1 cellular context compared by ENCODE assay signal in genomic region chr19:3513198-3514140, GRCh38.
TF ChIP-seq lines count a peak whose summit lies in the region.

No MANE protein-coding gene starts in this region.

TF ChIP-seq in HEK293, 187 proteins besides CTCF, POLR2A, EP300 and RAD21 (continued from another document):
- TF ChIP-seq ZNF777 (tag by site-specific recombination; IDR thresholded peaks at IDR 0.05; ENCODE audit: borderline replicate concordance) (no peak), ZNF843 (tag by site-specific recombination; IDR thresholded peaks at IDR 0.05) (no peak), ZNF518A (tag by site-specific recombination; conservative IDR thresholded peaks at IDR 0.05; ENCODE audit: low read depth) (no peak), ZNF169 (tag by site-specific recombination; IDR thresholded peaks at IDR 0.05) (no peak), KLF10 (tag by site-specific recombination; IDR thresholded peaks at IDR 0.05) (no peak), ZNF423 (tag by site-specific recombination; IDR thresholded peaks at IDR 0.05) (no peak), ZSCAN30 (tag by site-specific recombination; IDR thresholded peaks at IDR 0.05) (no peak), PRDM6 (tag by site-specific recombination; IDR thresholded peaks at IDR 0.05) (no peak), MEIS1 (CRISPR knock-in tag; IDR thresholded peaks at IDR 0.05; ENCODE audit: borderline replicate concordance) (no peak), ZNF776 (tag by site-specific recombination; IDR thresholded peaks at IDR 0.05; ENCODE audit: borderline replicate concordance) (no peak), ZNF600 (tag by site-specific recombination; IDR thresholded peaks at IDR 0.05) (0 out of 2 replicates have a peak, but pooled peaks have one; percentile 11), ZNF138 (tag by site-specific recombination; IDR thresholded peaks at IDR 0.05; ENCODE audit: borderline replicate concordance) (no peak), HIC1 (tag by site-specific recombination; IDR thresholded peaks at IDR 0.05) (peak; percentile 48; the same call in 1 of the 2 replicates), ATF2 (tag by site-specific recombination; IDR thresholded peaks at IDR 0.05; ENCODE audit: low read depth) (no peak), SP3 (tag by site-specific recombination; IDR thresholded peaks at IDR 0.05) (no peak), ZNF837 (tag by site-specific recombination; IDR thresholded peaks at IDR 0.05) (no peak), ZFP41 (tag by site-specific recombination; IDR thresholded peaks at IDR 0.05; ENCODE audit: borderline replicate concordance) (no peak), ZNF175 (tag by site-specific recombination; IDR thresholded peaks at IDR 0.05) (no peak), EGR2 (tag by site-specific recombination; IDR thresholded peaks at IDR 0.05; ENCODE audit: low read depth) (no peak), GLIS1 (tag by site-specific recombination; IDR thresholded peaks at IDR 0.05) (peak; percentile 44), GLI4 (tag by site-specific recombination; IDR thresholded peaks at IDR 0.05) (no peak), KLF8 (tag by site-specific recombination; IDR thresholded peaks at IDR 0.05) (no peak)
